25 cellular contexts compared by ENCODE assay signal in the genomic region with DNA sequence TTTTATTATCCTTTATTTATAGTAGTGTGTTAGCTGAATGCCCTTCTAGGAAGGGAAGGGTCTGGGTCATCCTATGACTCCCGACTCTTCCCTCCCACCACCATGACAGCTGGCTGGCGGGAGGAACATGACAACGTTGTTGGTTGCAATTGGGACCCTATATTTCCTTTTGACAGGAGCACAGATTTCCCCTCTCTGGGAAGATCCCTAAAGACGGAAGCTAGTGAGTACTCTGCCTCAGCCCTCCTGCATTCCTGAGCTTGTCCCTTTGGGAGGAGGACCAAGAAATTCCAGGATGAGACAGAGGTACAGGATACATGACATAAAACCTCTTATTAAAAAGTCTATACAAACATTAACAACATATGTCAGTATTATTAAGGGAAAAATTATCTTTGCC.
A peak's percentile ranks its signal among the peaks of the same experiment; 100 is the strongest.
DNase-seq lines count a peak whose midpoint lies in the region; ATAC-seq lines count a peak whose summit lies in the region.
"Had no signal": no experiment of that assay in that cellular context is flagged by ENCODE, and none has a peak within 500 bp of the region (broad histone marks: within the 10 kb centered on the region; RNA-seq: fewer than 3 reads in every experiment).

No MANE protein-coding gene starts in this region.

- H2AFZ ChIP-seq in neuronal stem cell (ENCODE audit: low read length): peak overlapping the region; percentile 24

- H2BK5ac ChIP-seq in neuronal stem cell (ENCODE audit: low read length): no peak overlapping the region

- peak; percentile 1 for DNase-seq in EH (ENCODE audit: low read depth)
- peak; percentile 17 for DNase-seq in SK-MEL-5 (ENCODE audit: low read depth, low spot score)
- DNase-seq in iPS-NIHi11 (ENCODE audit: low spot score): peak; percentile 8
- DNase-seq in neuronal stem cell (ENCODE audit: low spot score): no peak
- DNase-seq: ACHN; Caco-2; CD4-positive, alpha-beta memory T cell; DMS 273 treated with DMSO at 0.1 percent for 48 hours; DMS79 treated with DMSO at 0.1 percent for 48 hours; Kasumi-1; NCI-H1694; NCI-H2081; NCI-H2171 treated with DMSO at 0.1 percent for 48 hours; NCI-H446 treated with DMSO at 0.1 percent for 48 hours; NCI-H526 treated with DMSO at 0.1 percent for 48 hours; PC-9; RPMI8226; SHP77 had no signal

- WGBS in neuronal stem cell (ENCODE audit: extremely low coverage in 2 of 2, insufficient read length in 2 of 2, insufficient replicate concordance in 1 of 2), 2 donors: no CpG with 5 or more reads among the region's 4 CpGs

- no peak overlapping the region for H2AK5ac ChIP-seq in neuronal stem cell (ENCODE audit: low read depth, low read length)

- no peaks in the 10 kb centered on the region for H3K36me3 ChIP-seq in neuronal stem cell (replicated peaks in 1 of 2; ENCODE audit: control insufficient read depth in 2 of 2, insufficient read depth in 2 of 2, low read length in 2 of 2)
- H3K36me3 ChIP-seq: BLaER1 treated with 17β-estradiol and CSF1 and Interleukin-3, amounts not matched to agents 10 nM and 100 nM had no signal

- no peak overlapping the region for H2BK120ac ChIP-seq in neuronal stem cell (ENCODE audit: low read depth, low read length)

- no peak overlapping the region for H3K14ac ChIP-seq in neuronal stem cell (ENCODE audit: low read length)

- H3K27me3 ChIP-seq in neuronal stem cell (ENCODE audit: control insufficient read depth in 3 of 3, insufficient read depth in 3 of 3, low read depth in 1 of 3, low read length in 3 of 3): no peaks in the 10 kb centered on the region
- H3K27me3 ChIP-seq: BLaER1 treated with 17β-estradiol and CSF1 and Interleukin-3, amounts not matched to agents 10 nM and 100 nM had no signal

- no peak overlapping the region for H3K23ac ChIP-seq in neuronal stem cell (ENCODE audit: low read depth, low read length, poor library complexity)

- H3K79me1 ChIP-seq in neuronal stem cell (ENCODE audit: low read depth, low read length): no peaks in the 10 kb centered on the region

- in situ Hi-C loops in SK-MEL-5 (cut with HindIII; ENCODE audit: low pct_unique_long_range_greater_than_20kb, low sequenced_read_pairs): no loop called here

- no peak overlapping the region for H4K8ac ChIP-seq in neuronal stem cell (ENCODE audit: low read depth, low read length)

- H3K4ac ChIP-seq in neuronal stem cell (ENCODE audit: low read length): no peak overlapping the region

- no peaks in the 10 kb centered on the region for H3K9me3 ChIP-seq in neuronal stem cell (replicated peaks in 1 of 2; ENCODE audit: control insufficient read depth in 2 of 2, insufficient read depth in 1 of 2, low read depth in 1 of 2, low read length in 2 of 2)
- H3K9me3 ChIP-seq: Caco-2 had no signal

- no peak overlapping the region for H2BK12ac ChIP-seq in neuronal stem cell (ENCODE audit: low read length)

- no peak overlapping the region for H3K4me3 ChIP-seq in neuronal stem cell (ENCODE audit: low read length in 2 of 2)
- H3K4me3 ChIP-seq: BLaER1 treated with 17β-estradiol and CSF1 and Interleukin-3, amounts not matched to agents 10 nM and 100 nM; GM12878; PC-9; SK-N-MC had no signal

- no peak for ATAC-seq in HG03442 (IDR thresholded peaks at IDR 0.05; ENCODE audit: unreplicated experiment)
- no peak for ATAC-seq in HG03432 (IDR thresholded peaks at IDR 0.05; ENCODE audit: unreplicated experiment)
- ATAC-seq in GM19351 (IDR thresholded peaks at IDR 0.05; ENCODE audit: unreplicated experiment): no peak
- ATAC-seq: GM12878, HCT116 had no signal

- H4K91ac ChIP-seq in neuronal stem cell (ENCODE audit: low read depth, low read length, poor library complexity): no peak overlapping the region

- H3K4me2 ChIP-seq in neuronal stem cell (ENCODE audit: insufficient read depth, low read length, poor library complexity, severe bottlenecking): no peak overlapping the region
- H3K4me2 ChIP-seq: BLaER1 treated with 17β-estradiol and CSF1 and Interleukin-3, amounts not matched to agents 10 nM and 100 nM; PC-9 had no signal

- H3K9ac ChIP-seq in neuronal stem cell (ENCODE audit: low read depth, low read length, poor library complexity): no peak overlapping the region
- H3K9ac ChIP-seq: BLaER1 treated with 17β-estradiol and CSF1 and Interleukin-3, amounts not matched to agents 10 nM and 100 nM had no signal

- peaks cover 2 to 3% of the 10 kb centered on the region in 2 donors for H3K4me1 ChIP-seq in neuronal stem cell (ENCODE audit: control insufficient read depth in 2 of 2, insufficient read depth in 1 of 2, low read depth in 1 of 2, low read length in 2 of 2)
- H3K4me1 ChIP-seq: BLaER1 treated with 17β-estradiol and CSF1 and Interleukin-3, amounts not matched to agents 10 nM and 100 nM; Caco-2 had no signal

- no peak overlapping the region for H2BK15ac ChIP-seq in neuronal stem cell (ENCODE audit: low read length)

- H3K18ac ChIP-seq in neuronal stem cell (ENCODE audit: low read length): no peak overlapping the region

- no peak overlapping the region for H3K27ac ChIP-seq in neuronal stem cell (replicated peaks; ENCODE audit: low read length)
- H3K27ac ChIP-seq: BLaER1 treated with 17β-estradiol and CSF1 and Interleukin-3, amounts not matched to agents 10 nM and 100 nM; PC-9; SK-N-MC had no signal
